ENCODE assay signal across 26 cellular contexts in genomic region chr11:130487390-130488186, GRCh38. TPM values are rescaled to one million over a fixed set of nuclear protein-coding genes. Genes with fewer than 3 reads are reported as not detected.
A peak's percentile ranks its signal among the peaks of the same experiment; 100 is the strongest.
DNase-seq lines count a peak whose midpoint lies in the region; ATAC-seq, FAIRE-seq and TF ChIP-seq lines count a peak whose summit lies in the region.
"Had no signal": no experiment of that assay in that cellular context is flagged by ENCODE, and none has a peak within 500 bp of the region (broad histone marks: within the 10 kb centered on the region; RNA-seq: fewer than 3 reads in every experiment).

No MANE protein-coding gene starts in this region.

- POLR2A ChIA-PET in IMR-90 (lab: Charles Lee; ENCODE audit: unreplicated experiment) (no interaction called here), H1 (lab: Charles Lee; ENCODE audit: partially characterized antibody) (no interaction called here)

- TF ChIP-seq POLR2A in IMR-90 (IDR thresholded peaks at IDR 0.05; ENCODE audit: low read depth, low read length) (no peak), H1 (IDR thresholded peaks at IDR 0.05; ENCODE audit: control extremely low read depth in 1 of 2, low read depth in 2 of 2, low read length in 2 of 2) (no peak), stomach (IDR thresholded peaks at IDR 0.05) (no peak)

- H3K23me2 ChIP-seq in H1 (ENCODE audit: low read depth, low read length) = no peaks in the 10 kb centered on the region

- H3K56ac ChIP-seq in IMR-90 (ENCODE audit: extremely low read depth, insufficient read depth, low read length) = no peak overlapping the region
- no peak overlapping the region for H3K56ac ChIP-seq in H1 (replicated peaks; ENCODE audit: insufficient read length, low read depth, low read length)

- TF ChIP-seq CTCF in IMR-90 (conservative IDR thresholded peaks at IDR 0.05; ENCODE audit: low read depth, low read length) = no peak
- no peak for TF ChIP-seq CTCF in H1 (IDR thresholded peaks at IDR 0.05; ENCODE audit: control extremely low read depth in 1 of 3, insufficient read depth in 1 of 3, low read depth in 1 of 3, low read length in 3 of 3)
- TF ChIP-seq CTCF in hepatocyte (IDR thresholded peaks at IDR 0.05; ENCODE audit: poor library complexity) = no peak
- no peak for TF ChIP-seq CTCF in stomach (IDR thresholded peaks at IDR 0.05)

- H3K36me3 ChIP-seq in IMR-90 (ENCODE audit: control insufficient read depth, insufficient read depth, low read length) = no peaks in the 10 kb centered on the region
- H3K36me3 ChIP-seq in H1 (ENCODE audit: control insufficient read depth in 2 of 4, insufficient read depth in 4 of 4, low read length in 3 of 4) = no peaks in the 10 kb centered on the region
- H3K36me3 ChIP-seq in hepatocyte (replicated peaks; ENCODE audit: insufficient read depth, low read depth) = no peaks in the 10 kb centered on the region
- H3K36me3 ChIP-seq in stomach = no peaks in the 10 kb centered on the region
- H3K36me3 ChIP-seq: cardiac muscle cell, pancreas, SJSA1 had no signal

- intact Hi-C loops in IMR-90 (cut with micrococcal nuclease) = no loop called here
- intact Hi-C loops in stomach (cut with DNase I; ENCODE audit: low total_unique reads) = no loop called here

- H2BK5ac ChIP-seq in IMR-90 (ENCODE audit: low read depth, low read length, poor library complexity, severe bottlenecking) = peak overlapping the region; percentile 1
- H2BK5ac ChIP-seq in H1 (ENCODE audit: low read depth, low read length) = no peak overlapping the region

- H2AK9ac ChIP-seq in IMR-90 (replicated peaks; ENCODE audit: low read depth, low read length, poor library complexity) = peak overlapping the region; percentile 38

- H4K20me1 ChIP-seq in IMR-90 (ENCODE audit: insufficient read depth, low read length) = no peaks in the 10 kb centered on the region
- no peaks in the 10 kb centered on the region for H4K20me1 ChIP-seq in H1 (replicated peaks in 1 of 2; ENCODE audit: control insufficient read depth in 1 of 2, insufficient read depth in 2 of 2, low read length in 2 of 2)
- no peaks in the 10 kb centered on the region for H4K20me1 ChIP-seq in hepatocyte (ENCODE audit: insufficient read depth, poor library complexity, severe bottlenecking)

- H2BK120ac ChIP-seq in IMR-90 (ENCODE audit: low read depth, low read length) (peak overlapping the region; percentile 28; the same call in 1 of the 2 replicates), H1 (replicated peaks; ENCODE audit: low read depth, low read length) (no peak overlapping the region)

- dilution Hi-C loops in IMR-90 (cut with HindIII; ENCODE audit: low sequenced_read_pairs, unreplicated experiment) = no loop called here

- CTCF ChIA-PET in IMR-90 (lab: Yijun Ruan, JAX) = no interaction called here
- CTCF ChIA-PET in H1 (lab: Charles Lee; ENCODE audit: partially characterized antibody) = no interaction called here

- WGBS in IMR-90 (ENCODE audit: extremely low coverage in 2 of 2, insufficient read length in 1 of 2), 2 experiments = 51% methylated on average over 8 of the region's 17 CpGs; no CpG with 5 or more reads in 1 of the 2 experiments
- 95% methylated on average over 17 of the region's 17 CpGs; no CpG with 5 or more reads in 1 of the 2 experiments for WGBS in H1 (ENCODE audit: extremely low coverage in 1 of 2, insufficient coverage in 1 of 2, insufficient read length in 1 of 2, insufficient replicate concordance in 2 of 2, low coverage in 1 of 2, low lambda C conversion rate in 2 of 2, missing lambda C conversion rate in 1 of 2), 2 experiments
- WGBS in hepatocyte (ENCODE audit: low lambda C conversion rate, missing lambda C conversion rate) = 82% methylated on average over 17 of the region's 17 CpGs
- 62 to 75% (median 68%) methylated on average over 17 of the region's 17 CpGs for WGBS in stomach, 5 donors

- no peak overlapping the region for H3K9ac ChIP-seq in IMR-90 (ENCODE audit: low read depth, low read length)
- no peak overlapping the region for H3K9ac ChIP-seq in H1 (replicated peaks in 1 of 4; ENCODE audit: extremely low read depth in 1 of 4, low read depth in 3 of 4, low read length in 3 of 4)

- H2BK20ac ChIP-seq in IMR-90 (ENCODE audit: low read depth, low read length) (peak overlapping the region; percentile 20; the same call in 1 of the 2 replicates), H1 (ENCODE audit: low read length) (no peak overlapping the region)

- peak overlapping the region; percentile 51; the same call in 2 of the 3 replicates for H2BK15ac ChIP-seq in IMR-90 (ENCODE audit: low read depth, low read length)
- no peak overlapping the region for H2BK15ac ChIP-seq in H1 (ENCODE audit: low read length)

- ATAC-seq in IMR-90 (ENCODE audit: low read depth) (no peak; the same call in 1 of the 2 replicates), HG02763 (IDR thresholded peaks at IDR 0.05; ENCODE audit: unreplicated experiment) (no peak), HG02798 (IDR thresholded peaks at IDR 0.05; ENCODE audit: poor library complexity, unreplicated experiment) (no peak)
- ATAC-seq: natural killer cell had no signal

- peak overlapping the region; percentile 51; the same call in 1 of the 2 replicates for H3K27ac ChIP-seq in IMR-90 (ENCODE audit: insufficient read depth, low read length)
- no peak overlapping the region for H3K27ac ChIP-seq in H1 (ENCODE audit: low read depth, low read length)
- peak overlapping the region; percentile 24 for H3K27ac ChIP-seq in hepatocyte
- peak overlapping the region; percentile 33 to 64 (median 56) for H3K27ac ChIP-seq in stomach
- H3K27ac ChIP-seq: cardiac muscle cell, pancreas, SJSA1, testis had no signal

- no peak overlapping the region for H2BK12ac ChIP-seq in H1 (ENCODE audit: low read depth, low read length)

- H3K79me2 ChIP-seq in H1 (ENCODE audit: control insufficient read depth in 1 of 2, insufficient read depth in 2 of 2, low read length in 2 of 2) (no peaks in the 10 kb centered on the region), hepatocyte (no peaks in the 10 kb centered on the region)

- H3K79me1 ChIP-seq in IMR-90 (ENCODE audit: low read depth in 1 of 2, low read length in 2 of 2) = no peaks in the 10 kb centered on the region
- no peaks in the 10 kb centered on the region for H3K79me1 ChIP-seq in H1 (ENCODE audit: low read depth, low read length)

- H3K9me3 ChIP-seq in IMR-90 (ENCODE audit: control insufficient read depth, insufficient read depth, low read length) (0 out of 2 replicates have a peak, but pooled peaks cover 2% of the 10 kb centered on the region), H1 (ENCODE audit: insufficient read depth in 2 of 2, low read depth in 1 of 2, low read length in 1 of 2) (no peaks in the 10 kb centered on the region), hepatocyte (ENCODE audit: low read depth) (no peaks in the 10 kb centered on the region), stomach (no peaks in the 10 kb centered on the region)
- H3K9me3 ChIP-seq: pancreas, SJSA1, testis had no signal

- peak overlapping the region; percentile 70 for H4K91ac ChIP-seq in IMR-90 (ENCODE audit: insufficient read depth, low read depth, low read length)
- H4K91ac ChIP-seq in H1 (replicated peaks; ENCODE audit: insufficient read length, low read length) = peak overlapping the region; percentile 47

- no peak overlapping the region for H3K4me2 ChIP-seq in IMR-90 (ENCODE audit: low read depth, low read length)
- H3K4me2 ChIP-seq in H1 (ENCODE audit: insufficient read depth in 1 of 2, low read depth in 2 of 2, low read length in 2 of 2) = no peak overlapping the region
- no peak overlapping the region for H3K4me2 ChIP-seq in hepatocyte

- in situ Hi-C loops in IMR-90 (cut with MboI; ENCODE audit: low sequenced_read_pairs) = no loop called here

- no peak for FAIRE-seq in H1 (lab: Jason Lieb, UNC)
- FAIRE-seq: GM19239, pancreas had no signal

- H3K27me3 ChIP-seq in IMR-90 (ENCODE audit: control insufficient read depth, insufficient read depth, low read length) = no peaks in the 10 kb centered on the region
- no peaks in the 10 kb centered on the region for H3K27me3 ChIP-seq in H1 (replicated peaks in 1 of 4; ENCODE audit: control insufficient read depth in 3 of 4, extremely low read depth in 1 of 4, insufficient read depth in 3 of 4, low read length in 3 of 4)
- H3K27me3 ChIP-seq in hepatocyte = no peaks in the 10 kb centered on the region
- H3K27me3 ChIP-seq in stomach = no peaks in the 10 kb centered on the region
- H3K27me3 ChIP-seq: cardiac muscle cell, pancreas, SJSA1, testis had no signal

- TF ChIP-seq RAD21 in IMR-90 (IDR thresholded peaks at IDR 0.05; ENCODE audit: low read length) (no peak), H1 (IDR thresholded peaks at IDR 0.05 in 1 of 2, conservative IDR thresholded peaks at IDR 0.05 in 1 of 2; ENCODE audit: low read depth in 2 of 2, low read length in 2 of 2) (no peak)

- H3K18ac ChIP-seq in IMR-90 (ENCODE audit: low read depth, low read length) (peak overlapping the region; percentile 72), H1 (ENCODE audit: extremely low read depth, low read length) (no peak overlapping the region)

- no peak for TF ChIP-seq EP300 in H1 (IDR thresholded peaks at IDR 0.05; ENCODE audit: borderline replicate concordance in 1 of 2, low read depth in 2 of 2, low read length in 2 of 2)
- no peak for TF ChIP-seq EP300 in stomach (IDR thresholded peaks at IDR 0.05)

- H3K14ac ChIP-seq in IMR-90 (replicated peaks; ENCODE audit: low read depth, low read length) = peak overlapping the region; percentile 6
- H3K14ac ChIP-seq in H1 (ENCODE audit: insufficient read length) = no peak overlapping the region

- no peak overlapping the region for H3K4me3 ChIP-seq in IMR-90 (ENCODE audit: insufficient read depth, low read depth, low read length)
- no peak overlapping the region for H3K4me3 ChIP-seq in H1 (ENCODE audit: extremely low read depth in 1 of 4, insufficient read depth in 2 of 4, low read depth in 3 of 4, low read length in 4 of 4)
- H3K4me3 ChIP-seq in hepatocyte = no peak overlapping the region
- H3K4me3 ChIP-seq in stomach = no peak overlapping the region
- H3K4me3 ChIP-seq: cardiac muscle cell, pancreas, SJSA1, testis had no signal

- BruUV-seq in IMR-90 (replicated peaks; lab: Mats Ljungman, UMichigan) = no TSS peak

- H4K8ac ChIP-seq in IMR-90 (ENCODE audit: low read depth in 2 of 2, low read length in 2 of 2) (peak overlapping the region; percentile 72 to 88; a peak in 3 of 4 replicates), H1 (ENCODE audit: extremely low read depth, insufficient read depth, low read length) (no peak overlapping the region; the same call in 1 of the 2 replicates)

- H3K23ac ChIP-seq in IMR-90 (ENCODE audit: low read depth, low read length) (no peak overlapping the region), H1 (ENCODE audit: insufficient read length) (no peak overlapping the region)

- DNase-seq in IMR-90 (no peak), H1 (ENCODE audit: low read depth in 1 of 2, low spot score in 2 of 2) (peak in 1 of 2 experiments; percentile 33), hepatocyte (ENCODE audit: low spot score) (no peak), stomach (no peak), NCI-H1694 (lab: John Stamatoyannopoulos, UW) (no peak)
- DNase-seq: activated CD4-positive, alpha-beta T cell treated with anti-CD3 and anti-CD28 coated beads for 4 hours; activated naive CD4-positive, alpha-beta T cell treated with anti-CD3 and anti-CD28 coated beads, Interleukin-2, amount 10 ng/mL, durations not matched to agents 7 days and 5 days; amygdala; CD4-positive, alpha-beta memory T cell; DMS 273 treated with DMSO at 0.1 percent for 48 hours; HFFc6; KBM-7; natural killer cell; NCI-H2171; NCI-H524 treated with DMSO at 0.1 percent for 48 hours; pancreas; stimulated activated CD4-positive, alpha-beta T cell treated with anti-CD3 and anti-CD28 coated beads, Interleukin-12 subunit alpha, Interleukin-12 subunit beta, amount 100 ng/mL, for 4 hours; stimulated activated CD4-positive, alpha-beta T cell treated with anti-CD3 and anti-CD28 coated beads, Interleukin-4, amount 100 ng/mL, for 4 hours; stimulated activated naive CD4-positive, alpha-beta T cell; testis had no signal

- H3K4ac ChIP-seq in IMR-90 (ENCODE audit: low read depth, low read length) (peak overlapping the region; percentile 60), H1 (replicated peaks; ENCODE audit: insufficient read length, low read depth, low read length) (no peak overlapping the region)

- no peaks in the 10 kb centered on the region for H3K9me1 ChIP-seq in IMR-90 (ENCODE audit: insufficient read depth, low read length)

- H2AFZ ChIP-seq in IMR-90 (replicated peaks; ENCODE audit: low read length, poor library complexity) = peak overlapping the region; percentile 47
- no peak overlapping the region for H2AFZ ChIP-seq in H1 (ENCODE audit: low read length)
- H2AFZ ChIP-seq in hepatocyte = no peak overlapping the region

- no peaks in the 10 kb centered on the region for H3K9me2 ChIP-seq in hepatocyte (replicated peaks; ENCODE audit: insufficient read depth)

- H2AK5ac ChIP-seq in IMR-90 (ENCODE audit: low read depth, low read length) (peak overlapping the region; percentile 30; the same call in 1 of the 2 replicates), H1 (ENCODE audit: low read depth, low read length) (no peak overlapping the region)

- H4K5ac ChIP-seq in IMR-90 (ENCODE audit: low read depth, low read length) = peak overlapping the region; percentile 95
- no peak overlapping the region for H4K5ac ChIP-seq in H1 (ENCODE audit: insufficient read length, low read depth, low read length)

- H3K4me1 ChIP-seq in IMR-90 (ENCODE audit: control insufficient read depth, insufficient read depth, low read length) (peaks cover 16% of the 10 kb centered on the region), H1 (replicated peaks in 1 of 4; ENCODE audit: control insufficient read depth in 3 of 4, insufficient read depth in 4 of 4, low read length in 3 of 4) (no peaks in the 10 kb centered on the region), hepatocyte (ENCODE audit: insufficient read depth) (peaks cover 4% of the 10 kb centered on the region), stomach (peaks cover 20 to 25% (median 24%) of the 10 kb centered on the region in 4 donors)
- H3K4me1 ChIP-seq: pancreas, testis had no signal

RNA-seq across cellular contexts. Expression of gene ADAMTS15, which starts 39.1 kb away (rescaled TPM):
- total RNA-seq in IMR-90 (2012; rRNA removed) (3.0 and 3.1 TPM in 2 replicates), hepatocyte (10.1 and 14.6 TPM in 2 replicates), stomach (10 to 100 TPM in 2 of 5 donors, 1 to 10 TPM in 3; 1.4 to 23.5 (median 2.2) TPM)
- polyA plus RNA-seq in IMR-90 (2012; rRNA removed) (4.7 and 5.0 TPM in 2 replicates), H1 (2011; rRNA removed) (1.7 and 2.3 TPM in 2 replicates), hepatocyte (4.5 and 5.4 TPM in 2 replicates), stomach (1 to 10 TPM; 2.0 to 4.3 (median 2.5) TPM)
- polyA plus RNA-seq in IMR-90 (2012; cell fraction: cytosol; rRNA removed) = 3.3 and 6.1 TPM in 2 replicates
- polyA plus RNA-seq in IMR-90 (2012; cell fraction: nucleus; rRNA removed; ENCODE audit: low replicate concordance) = 9.5 and 11.7 TPM in 2 replicates
- 4.7 and 4.9 TPM in 2 replicates for total RNA-seq in H1 (2021; fragmentation: NEBNext Ultra II Directional; extraction: Animal tissue kit (Norgen Biotek cat#: 25700))
- polyA plus RNA-seq in H1 (2011; cell fraction: cytosol; rRNA removed) = 1.4 TPM
- 3.5 TPM for polyA plus RNA-seq in H1 (2011; cell fraction: nucleus; rRNA removed)
- polyA plus RNA-seq in H1 (2012, experiment 1 of 2) = 1.7 to 2.6 TPM (median 2.4 TPM) in 4 replicates
- polyA plus RNA-seq in H1 (2012, experiment 2 of 2) = 2.0 TPM
- polyA plus RNA-seq in H1 (2013, experiment 1 of 2) = 5.1 TPM
- 4.3 TPM for polyA plus RNA-seq in H1 (2013, experiment 2 of 2)
- 3.4 and 3.8 TPM in 2 replicates for polyA minus RNA-seq in H1 (2011; rRNA and poly(A)+ RNA removed)
- 2.5 TPM for polyA minus RNA-seq in H1 (2011; cell fraction: cytosol; rRNA and poly(A)+ RNA removed)
- 2.1 TPM for polyA minus RNA-seq in H1 (2011; cell fraction: nucleus; rRNA and poly(A)+ RNA removed)
- total RNA-seq: CD4-positive, alpha-beta memory T cell; T-helper 1 cell treated with Interleukin-12 subunit alpha and Interleukin-12 subunit beta and Interleukin-4 antibody, amounts not matched to agents 30 ng/mL and 1 ng/mL, for 36 hours had no signal
- polyA plus RNA-seq: CD4-positive, alpha-beta memory T cell had no signal

RNA-seq across cellular contexts. Expression of gene ADAMTS8, which starts 59.2 kb away (rescaled TPM):
- total RNA-seq in IMR-90 (2012; rRNA removed) (under 0.01 TPM in 2 replicates), hepatocyte (1.9 and 2.3 TPM in 2 replicates), stomach (10 to 100 TPM in 2 of 5 donors, 1 to 10 TPM in 2, under 1 TPM in 1; 0.58 to 24.1 (median 4.6) TPM)
- polyA plus RNA-seq in IMR-90 (2012; rRNA removed) (0.39 and 0.60 TPM in 2 replicates), H1 (2011; rRNA removed) (9.3 and 11.1 TPM in 2 replicates), hepatocyte (1.2 and 1.7 TPM in 2 replicates), stomach (10 to 100 TPM in 1 of 3 donors, 1 to 10 TPM in 2; 3.5 to 11.9 (median 4.9) TPM)
- 0.30 and 1.3 TPM in 2 replicates for polyA plus RNA-seq in IMR-90 (2012; cell fraction: cytosol; rRNA removed)
- polyA plus RNA-seq in IMR-90 (2012; cell fraction: nucleus; rRNA removed; ENCODE audit: low replicate concordance) = 0.39 and 0.83 TPM in 2 replicates
- 15.5 and 16.6 TPM in 2 replicates for total RNA-seq in H1 (2021; fragmentation: NEBNext Ultra II Directional; extraction: Animal tissue kit (Norgen Biotek cat#: 25700))
- 10.5 TPM for polyA plus RNA-seq in H1 (2011; cell fraction: cytosol; rRNA removed)
- 13.6 TPM for polyA plus RNA-seq in H1 (2011; cell fraction: nucleus; rRNA removed)
- polyA plus RNA-seq in H1 (2012, experiment 1 of 2) = 11.6 to 13.7 TPM (median 13.3 TPM) in 4 replicates
- polyA plus RNA-seq in H1 (2012, experiment 2 of 2) = 15.3 TPM
- 14.9 TPM for polyA plus RNA-seq in H1 (2013, experiment 1 of 2)
- 14.2 TPM for polyA plus RNA-seq in H1 (2013, experiment 2 of 2)
- 8.3 and 9.9 TPM in 2 replicates for polyA minus RNA-seq in H1 (2011; rRNA and poly(A)+ RNA removed)
- 10.7 TPM for polyA minus RNA-seq in H1 (2011; cell fraction: cytosol; rRNA and poly(A)+ RNA removed)
- polyA minus RNA-seq in H1 (2011; cell fraction: nucleus; rRNA and poly(A)+ RNA removed) = 5.7 TPM
- total RNA-seq: CD4-positive, alpha-beta memory T cell; HFFc6; natural killer cell; T-helper 1 cell treated with Interleukin-12 subunit alpha and Interleukin-12 subunit beta and Interleukin-4 antibody, amounts not matched to agents 30 ng/mL and 1 ng/mL, for 36 hours had no signal
- polyA plus RNA-seq: CD4-positive, alpha-beta memory T cell had no signal
